13 cellular contexts compared by ENCODE assay signal in genomic region chr21:33994373-33994772, GRCh38.
A peak's percentile ranks its signal among the peaks of the same experiment; 100 is the strongest.
DNase-seq lines count a peak whose midpoint lies in the region; ATAC-seq and TF ChIP-seq lines count a peak whose summit lies in the region.
"Had no signal": no experiment of that assay in that cellular context is flagged by ENCODE, and none has a peak within 500 bp of the region (broad histone marks: within the 10 kb centered on the region; RNA-seq: fewer than 3 reads in every experiment).

No MANE protein-coding gene starts in this region.

- H3K27me3 ChIP-seq in BLaER1 (no peaks in the 10 kb centered on the region), osteoblast (ENCODE audit: insufficient read depth, low read length) (peaks cover 3% of the 10 kb centered on the region), heart right ventricle (no peaks in the 10 kb centered on the region)

- intact Hi-C loops in OCI-LY7 (cut with micrococcal nuclease; ENCODE audit: unreplicated experiment) (no loop called here), heart right ventricle (cut with DNase I) (no loop called here)

- H3K36me3 Mint-ChIP-seq in endothelial cell (ENCODE audit: low read depth, unreplicated experiment), result no peaks in the 10 kb centered on the region
- peaks cover 17 to 34% of the 10 kb centered on the region in 2 donors for H3K36me3 Mint-ChIP-seq in activated T-cell treated with anti-CD3 and anti-CD28 coated beads, Interleukin-2, amount 50 U/mL, for 72 hours (ENCODE audit: insufficient read depth in 2 of 2)

- no peak for DNase-seq in OCI-LY7 (ENCODE audit: low spot score)
- DNase-seq in endothelial cell (ENCODE audit: low spot score), result no peak
- no peak for DNase-seq in osteoblast (ENCODE audit: insufficient read length, low spot score, missing footprints)
- no peak for DNase-seq in activated T-cell treated with anti-CD3 and anti-CD28 coated beads, Interleukin-2, amount 50 U/mL, for 72 hours
- DNase-seq in heart right ventricle, result no peak
- DNase-seq: CD4-positive, CD25-positive, alpha-beta regulatory T cell; H7; NCI-H1105; NCI-H345; NCI-H524 had no signal

- peaks cover 42% of the 10 kb centered on the region for H3K9me3 ChIP-seq in BLaER1
- H3K9me3 ChIP-seq in OCI-LY7 (ENCODE audit: low read length), result peaks cover 24% of the 10 kb centered on the region; the same call in 1 of the 2 replicates
- no peaks in the 10 kb centered on the region for H3K9me3 ChIP-seq in osteoblast (ENCODE audit: low read depth, low read length)
- H3K9me3 ChIP-seq in heart right ventricle, result peaks cover 0 to 24% (median 0%) of the 10 kb centered on the region in 11 donors

- peaks cover 36% of the 10 kb centered on the region for H3K4me1 Mint-ChIP-seq in endothelial cell (ENCODE audit: unreplicated experiment)
- peaks cover 12% of the 10 kb centered on the region for H3K4me1 Mint-ChIP-seq in activated T-cell treated with anti-CD3 and anti-CD28 coated beads, Interleukin-2, amount 50 U/mL, for 72 hours (ENCODE audit: low read depth)

- no peaks in the 10 kb centered on the region for H4K20me1 ChIP-seq in BLaER1
- no peaks in the 10 kb centered on the region for H4K20me1 ChIP-seq in OCI-LY7 (ENCODE audit: insufficient read depth, low read length)
- no peaks in the 10 kb centered on the region for H4K20me1 ChIP-seq in osteoblast (ENCODE audit: insufficient read depth, low read length)

- H3K27ac ChIP-seq in BLaER1 (peak overlapping the region; percentile 83), OCI-LY7 (ENCODE audit: low read depth, low read length, poor library complexity, severe bottlenecking) (no peak overlapping the region), osteoblast (ENCODE audit: low read depth, low read length) (no peak overlapping the region), heart right ventricle (peak overlapping the region in 2 of 10 donors; percentile 24 to 50)

- H3K4me3 Mint-ChIP-seq in endothelial cell (ENCODE audit: unreplicated experiment), result no peak overlapping the region
- H3K4me3 Mint-ChIP-seq in activated T-cell treated with anti-CD3 and anti-CD28 coated beads, Interleukin-2, amount 50 U/mL, for 72 hours, result no peak overlapping the region
- H3K4me3 Mint-ChIP-seq: CD4-positive, CD25-positive, alpha-beta regulatory T cell had no signal

- BruUV-seq in OCI-LY7 (replicated peaks; lab: Mats Ljungman, UMichigan), result no TSS peak

- no peaks in the 10 kb centered on the region for H3K9me2 ChIP-seq in OCI-LY7 (ENCODE audit: insufficient read depth, low read length)

- H2AFZ ChIP-seq in OCI-LY7 (ENCODE audit: low read length), result peak overlapping the region; percentile 53; the same call in 1 of the 2 replicates
- H2AFZ ChIP-seq in osteoblast (ENCODE audit: low read length), result peak overlapping the region; percentile 85

- TF ChIP-seq CTCF in OCI-LY7 (conservative IDR thresholded peaks at IDR 0.05; ENCODE audit: low read length) (no peak), endothelial cell (IDR thresholded peaks at IDR 0.05; ENCODE audit: unreplicated experiment) (no peak), osteoblast (IDR thresholded peaks at IDR 0.05; ENCODE audit: extremely low read depth, low read depth, low read length) (no peak), heart right ventricle (IDR thresholded peaks at IDR 0.05) (no peak)

- H3K4me3 ChIP-seq in BLaER1 (no peak overlapping the region), OCI-LY7 (ENCODE audit: low read depth, low read length, poor library complexity, severe bottlenecking) (no peak overlapping the region), osteoblast (ENCODE audit: insufficient read depth, low read length) (no peak overlapping the region), heart right ventricle (no peak overlapping the region)

- POLR2A ChIA-PET in OCI-LY7 (lab: Charles Lee), result interaction anchor here (0.6 kb wide), 1 partner anchor 1974 kb away, joined by 3 read pairs; no protein-coding TSS in a partner anchor

- H3K4me1 ChIP-seq in BLaER1 (peaks cover 34% of the 10 kb centered on the region), OCI-LY7 (ENCODE audit: insufficient read depth, low read length, poor library complexity, severe bottlenecking) (peaks cover 8% of the 10 kb centered on the region), osteoblast (ENCODE audit: insufficient read depth, low read length) (no peaks in the 10 kb centered on the region), heart right ventricle (peaks cover 0 to 15% (median 0%) of the 10 kb centered on the region in 9 donors)

- CTCF ChIA-PET in OCI-LY7 (lab: Charles Lee; ENCODE audit: unreplicated experiment), result no interaction called here

- H3K27ac Mint-ChIP-seq in endothelial cell (ENCODE audit: unreplicated experiment), result peak overlapping the region; percentile 91
- no peak overlapping the region for H3K27ac Mint-ChIP-seq in activated T-cell treated with anti-CD3 and anti-CD28 coated beads, Interleukin-2, amount 50 U/mL, for 72 hours

- H3K9me3 Mint-ChIP-seq in endothelial cell (ENCODE audit: unreplicated experiment), result no peaks in the 10 kb centered on the region
- H3K9me3 Mint-ChIP-seq in activated T-cell treated with anti-CD3 and anti-CD28 coated beads, Interleukin-2, amount 50 U/mL, for 72 hours, result peaks cover 10 to 21% of the 10 kb centered on the region in 2 donors

- peaks cover 6% of the 10 kb centered on the region for H3K27me3 Mint-ChIP-seq in endothelial cell (ENCODE audit: unreplicated experiment)
- peaks cover 7% of the 10 kb centered on the region for H3K27me3 Mint-ChIP-seq in activated T-cell treated with anti-CD3 and anti-CD28 coated beads, Interleukin-2, amount 50 U/mL, for 72 hours (ENCODE audit: low read depth)
- H3K27me3 Mint-ChIP-seq: CD4-positive, CD25-positive, alpha-beta regulatory T cell had no signal

- no peak for ATAC-seq in HG02763 (IDR thresholded peaks at IDR 0.05; ENCODE audit: unreplicated experiment)
- ATAC-seq in activated T-cell treated with anti-CD3 and anti-CD28 coated beads, Interleukin-2, amount 50 U/mL, for 72 hours (replicated peaks in 1 of 2), result no peak
- ATAC-seq in heart right ventricle, result no peak
- ATAC-seq in HG03135 (IDR thresholded peaks at IDR 0.05; ENCODE audit: unreplicated experiment), result no peak

- no peak overlapping the region for H3K9ac ChIP-seq in BLaER1

- H3K79me2 ChIP-seq in OCI-LY7 (ENCODE audit: insufficient read depth, low read depth, low read length) (no peaks in the 10 kb centered on the region), osteoblast (ENCODE audit: insufficient read depth, low read length) (no peaks in the 10 kb centered on the region)

- H3K36me3 ChIP-seq in BLaER1 (no peaks in the 10 kb centered on the region), OCI-LY7 (ENCODE audit: insufficient read depth, low read length) (no peaks in the 10 kb centered on the region; the same call in 1 of the 2 replicates), osteoblast (ENCODE audit: insufficient read depth, low read length) (no peaks in the 10 kb centered on the region), heart right ventricle (no peaks in the 10 kb centered on the region)

- H3K4me2 ChIP-seq in BLaER1 (peak overlapping the region; percentile 58), OCI-LY7 (ENCODE audit: low read length) (no peak overlapping the region), osteoblast (ENCODE audit: insufficient read depth, low read length) (no peak overlapping the region)

- WGBS in heart right ventricle, 2 donors, result 84 to 88% methylated on average over 5 of the region's 5 CpGs
